1 cellular context compared by ENCODE assay signal in genomic region chr6:5053038-5053437, GRCh38.
TF ChIP-seq lines count a peak whose summit lies in the region.

No MANE protein-coding gene starts in this region.

TF ChIP-seq in GM12878, 131 proteins besides CTCF, POLR2A, EP300 and RAD21 (continued from another document):
- TF ChIP-seq USF1 (IDR thresholded peaks at IDR 0.05; ENCODE audit: borderline replicate concordance, extremely low read length, insufficient read depth, low read depth, low read length): no peak
